8 cellular contexts compared by ENCODE assay signal in genomic region chr2:237555560-237555959, GRCh38. TPM values are rescaled to one million over a fixed set of nuclear protein-coding genes. Genes with fewer than 3 reads are reported as not detected.
"Had no signal": no experiment of that assay in that cellular context is flagged by ENCODE, and none has a peak within 500 bp of the region (broad histone marks: within the 10 kb centered on the region; RNA-seq: fewer than 3 reads in every experiment).

No MANE protein-coding gene starts in this region.

- ATAC-seq: GM12878 had no signal

- DNase-seq: GDM1, GF-D8 had no signal

- FAIRE-seq: G401.6, GM12878, GM12891, GM18507, GM19239 had no signal

- H3K4me3 ChIP-seq: GM12878 had no signal

RNA-seq across cellular contexts. Expression of gene PRLH, which starts 10.8 kb away (rescaled TPM):
- total RNA-seq: G401, GM12878 had no signal
- polyA plus RNA-seq: GM12878 had no signal

RNA-seq across cellular contexts. Expression of gene RAB17, which starts 35.0 kb away (rescaled TPM):
- total RNA-seq: G401 had no signal
